8 cellular contexts compared by ENCODE assay signal in genomic region chr18:77131652-77132368, GRCh38. TPM values are rescaled to one million over a fixed set of nuclear protein-coding genes. Genes with fewer than 3 reads are reported as not detected.
DNase-seq lines count a peak whose midpoint lies in the region; ATAC-seq, FAIRE-seq and TF ChIP-seq lines count a peak whose summit lies in the region.

No MANE protein-coding gene starts in this region.

- peak overlapping the region; percentile 72 for H3K27ac Mint-ChIP-seq in Calu3 (ENCODE audit: unreplicated experiment)
- peak overlapping the region; percentile 93 for H3K27ac Mint-ChIP-seq in T-helper 2 cell treated with Interferon-gamma antibody and Interleukin-4, amounts not matched to agents 5 μg/mL and 100 μg/mL, for 36 hours
- peak overlapping the region; percentile 92 for H3K27ac Mint-ChIP-seq in memory B cell

- H3K9me3 Mint-ChIP-seq in Calu3 (ENCODE audit: low read depth, unreplicated experiment) (no peaks in the 10 kb centered on the region), memory B cell (no peaks in the 10 kb centered on the region)
- no peaks in the 10 kb centered on the region for H3K9me3 Mint-ChIP-seq in T-helper 2 cell treated with Interferon-gamma antibody and Interleukin-4, amounts not matched to agents 5 μg/mL and 100 μg/mL, for 36 hours

- H3K9me3 ChIP-seq in thymus (ENCODE audit: control insufficient read depth), result no peaks in the 10 kb centered on the region

- intact Hi-C loops in Calu3 (cut with micrococcal nuclease; ENCODE audit: unreplicated experiment), result no loop called here

- CTCF ChIA-PET in Calu3 (lab: Charles Lee), result interaction anchor here (0.6 to 4.1 kb wide), 15 partner anchors 9 to 296 kb away, joined by 3 to 36 read pairs (median 4); no protein-coding TSS in a partner anchor

- BruUV-seq in Calu3 (replicated peaks; lab: Mats Ljungman, UMichigan), result no TSS peak

- under 1% methylated on average over 76 of the region's 76 CpGs for WGBS in thymus

- H3K27me3 ChIP-seq in thymus (ENCODE audit: control insufficient read depth, insufficient read depth), result peaks cover 24% of the 10 kb centered on the region

- peaks cover 2% of the 10 kb centered on the region for H3K4me1 ChIP-seq in thymus (ENCODE audit: control insufficient read depth, insufficient read depth, low read length)

- TF ChIP-seq CTCF in Calu3 (IDR thresholded peaks at IDR 0.05; ENCODE audit: unreplicated experiment), result no peak

- TF ChIP-seq POLR2A in H54 (IDR thresholded peaks at IDR 0.05; ENCODE audit: low read depth, low read length), result no peak

- H3K27me3 Mint-ChIP-seq in Calu3 (ENCODE audit: unreplicated experiment), result no peaks in the 10 kb centered on the region
- H3K27me3 Mint-ChIP-seq in T-helper 2 cell treated with Interferon-gamma antibody and Interleukin-4, amounts not matched to agents 5 μg/mL and 100 μg/mL, for 36 hours (ENCODE audit: low read depth), result no peaks in the 10 kb centered on the region
- no peaks in the 10 kb centered on the region for H3K27me3 Mint-ChIP-seq in memory B cell

- peak overlapping the region; percentile 54 for H3K4me3 ChIP-seq in thymus (ENCODE audit: low read length)

- peak overlapping the region; percentile 80 for H3K27ac ChIP-seq in thymus (ENCODE audit: low read depth)

- FAIRE-seq in H54 (lab: Jason Lieb, UNC), result no peak

- H3K4me3 Mint-ChIP-seq in Calu3 (ENCODE audit: low read depth, unreplicated experiment), result peak overlapping the region; percentile 93
- H3K4me3 Mint-ChIP-seq in T-helper 2 cell treated with Interferon-gamma antibody and Interleukin-4, amounts not matched to agents 5 μg/mL and 100 μg/mL, for 36 hours, result peak overlapping the region; percentile 100
- H3K4me3 Mint-ChIP-seq in memory B cell, result peak overlapping the region; percentile 90

- ATAC-seq in GM19455 (IDR thresholded peaks at IDR 0.05; ENCODE audit: unreplicated experiment) (peak; percentile 65), HG03469 (IDR thresholded peaks at IDR 0.05; ENCODE audit: unreplicated experiment) (peak; percentile 14), memory B cell (ENCODE audit: low read depth) (peak; percentile 18)

- peak; percentile 89 for DNase-seq in Calu3
- DNase-seq in T-helper 2 cell treated with Interferon-gamma antibody and Interleukin-4, amounts not matched to agents 5 μg/mL and 100 μg/mL, for 36 hours (ENCODE audit: low spot score), result no peak
- DNase-seq in dermis blood vessel endothelial cell, result peak; percentile 32
- peak; percentile 16 to 65 for DNase-seq in memory B cell (ENCODE audit: low spot score in 2 of 2)
- DNase-seq in H54 (ENCODE audit: insufficient read length, low spot score), result no peak

- peaks cover 39% of the 10 kb centered on the region for H3K4me1 Mint-ChIP-seq in Calu3 (ENCODE audit: low read depth, unreplicated experiment)
- peaks cover 57% of the 10 kb centered on the region for H3K4me1 Mint-ChIP-seq in T-helper 2 cell treated with Interferon-gamma antibody and Interleukin-4, amounts not matched to agents 5 μg/mL and 100 μg/mL, for 36 hours (ENCODE audit: low read depth)
- H3K4me1 Mint-ChIP-seq in memory B cell, result peaks cover 40% of the 10 kb centered on the region

- H3K36me3 Mint-ChIP-seq in Calu3 (ENCODE audit: insufficient read depth, unreplicated experiment) (peaks cover 74% of the 10 kb centered on the region), memory B cell (peaks cover 3% of the 10 kb centered on the region)
- peaks cover 36% of the 10 kb centered on the region for H3K36me3 Mint-ChIP-seq in T-helper 2 cell treated with Interferon-gamma antibody and Interleukin-4, amounts not matched to agents 5 μg/mL and 100 μg/mL, for 36 hours (ENCODE audit: low read depth)

- no peaks in the 10 kb centered on the region for H3K36me3 ChIP-seq in thymus (ENCODE audit: control insufficient read depth, insufficient read depth)

RNA-seq across cellular contexts. Expression of gene MBP, which starts 0.8 kb away (rescaled TPM):
- total RNA-seq in Calu3 (2022), result 221 and 257 TPM in 2 replicates
- 5.6 and 6.3 TPM in 2 replicates for total RNA-seq in dermis blood vessel endothelial cell
- 16.3 TPM for polyA plus RNA-seq in thymus

Comparison
In these comparisons a context has a peak if more than half of its experiments do, and no peak if none do; other contexts are left out.
1. DNase-seq: peak in Calu3 (single experiment), dermis blood vessel endothelial cell (single experiment) and memory B cell (2 of 2); none in T-helper 2 cell treated with Interferon-gamma antibody and Interleukin-4, amounts not matched to agents 5 μg/mL and 100 μg/mL, for 36 hours (single experiment) and H54 (single experiment).
2. ATAC-seq: peak in every context shown above with its lines; median percentile 65 in GM19455; 18 in memory B cell; 14 in HG03469.
3. RNA of gene MBP, which starts 0.8 kb away (total RNA-seq): 221 to 257 TPM in Calu3; 5.6 to 6.3 TPM in dermis blood vessel endothelial cell; every median in the first group is over 10 times any median in the second.
4. Peak in every context shown above with its lines, with median percentiles within 50 percentile points of each other: H3K27ac Mint-ChIP-seq and H3K4me3 Mint-ChIP-seq.